Comparison of ENCODE assay signal across 23 cellular contexts in the genomic region with DNA sequence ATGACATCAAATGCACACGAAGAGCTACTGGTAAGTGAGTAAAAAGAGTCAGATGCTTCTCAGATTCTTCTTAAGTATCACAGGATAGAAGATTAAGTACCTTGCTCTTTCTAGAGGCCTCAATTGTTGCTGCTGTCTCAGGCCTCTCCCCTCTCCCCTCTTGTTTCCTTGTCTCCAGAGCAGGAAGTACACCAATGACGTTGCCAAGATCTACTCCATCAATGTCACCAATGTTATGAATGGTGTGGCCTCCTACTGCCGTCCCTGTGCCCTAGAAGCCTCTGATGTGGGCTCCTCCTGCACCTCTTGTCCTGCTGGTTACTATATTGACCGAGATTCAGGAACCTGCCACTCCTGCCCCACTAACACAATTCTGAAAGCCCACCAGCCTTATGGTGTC.
"Had no signal": no experiment of that assay in that cellular context is flagged by ENCODE, and none has a peak within 500 bp of the region (broad histone marks: within the 10 kb centered on the region; RNA-seq: fewer than 3 reads in every experiment).

No MANE protein-coding gene starts in this region.

- H3K9me3 ChIP-seq: gastroesophageal sphincter, left ventricle myocardium inferior, neutrophil, spleen, stomach, vagina had no signal

- H3K4me3 ChIP-seq: coronary artery, dorsolateral prefrontal cortex, gastroesophageal sphincter, left ventricle myocardium inferior, lung, spleen, stomach, vagina had no signal

- DNase-seq: dorsolateral prefrontal cortex; effector CD8-positive, alpha-beta T cell; foreskin fibroblast; glutamatergic neuron; left ventricle myocardium inferior; mesenchymal stem cell; naive thymus-derived CD8-positive, alpha-beta T cell; posterior cingulate gyrus; spleen; stimulated activated CD4-positive, alpha-beta T cell treated with anti-CD3 and anti-CD28 coated beads, Interleukin-15, amount 100 ng/mL, for 24 hours; stimulated activated CD4-positive, alpha-beta T cell treated with anti-CD3 and anti-CD28 coated beads, Interleukin-1b, Interleukin-23, amount 100 ng/mL, for 48 hours; stimulated activated CD4-positive, alpha-beta T cell treated with anti-CD3 and anti-CD28 coated beads, Interleukin-4, amount 100 ng/mL, for 4 hours; stimulated activated naive CD4-positive, alpha-beta T cell; stomach; substantia nigra; trophoblast cell had no signal

- ATAC-seq: esophagus mucosa; gastroesophageal sphincter; naive thymus-derived CD8-positive, alpha-beta T cell; sciatic nerve had no signal

- H3K27me3 Mint-ChIP-seq: naive thymus-derived CD8-positive, alpha-beta T cell had no signal

- H3K27me3 ChIP-seq: dorsolateral prefrontal cortex, gastroesophageal sphincter, neutrophil, spleen, stomach, vagina had no signal

- H3K4me3 Mint-ChIP-seq: naive thymus-derived CD8-positive, alpha-beta T cell had no signal

- H3K27ac ChIP-seq: coronary artery, dorsolateral prefrontal cortex, gastroesophageal sphincter, left ventricle myocardium inferior, neutrophil, spleen, vagina had no signal

- H3K9me3 Mint-ChIP-seq: naive thymus-derived CD8-positive, alpha-beta T cell had no signal

- H3K36me3 ChIP-seq: gastroesophageal sphincter, left ventricle myocardium inferior, spleen, vagina had no signal
